Comparison of ENCODE assay signal across 14 cellular contexts in genomic region chr3:52171577-52172261, GRCh38. TPM values are rescaled to one million over a fixed set of nuclear protein-coding genes. Genes with fewer than 3 reads are reported as not detected.
DNase-seq lines count a peak whose midpoint lies in the region; FAIRE-seq and TF ChIP-seq lines count a peak whose summit lies in the region.
"Had no signal": no experiment of that assay in that cellular context is flagged by ENCODE, and none has a peak within 500 bp of the region (broad histone marks: within the 10 kb centered on the region; RNA-seq: fewer than 3 reads in every experiment).

No MANE protein-coding gene starts in this region.

- H3K36me3 ChIP-seq in adipocyte (ENCODE audit: control insufficient read depth, insufficient read depth, low read length, severe bottlenecking), result no peaks in the 10 kb centered on the region
- H3K36me3 ChIP-seq: gastrocnemius medialis, left lung had no signal

- no peak overlapping the region for H3K9ac ChIP-seq in adipocyte (ENCODE audit: low read length)

- in situ Hi-C loops in GM13976 (cut with MboI; ENCODE audit: low sequenced_read_pairs, unreplicated experiment), result no loop called here

- TF ChIP-seq CTCF in GM13976 (IDR thresholded peaks at IDR 0.05; ENCODE audit: borderline replicate concordance, control extremely low read depth, extremely low read depth, insufficient read depth, missing control alignments), result no peak

- peaks cover 7% of the 10 kb centered on the region for H3K4me1 Mint-ChIP-seq in activated T-helper 1 cell treated with anti-CD3 and anti-CD28 coated beads, Interleukin-12 subunit alpha, Interleukin-12 subunit beta, Interleukin-2, Interleukin-4 antibody, amounts not matched to agents 30 ng/mL and 10 ng/mL and 1 ng/mL, durations not matched to agents 14 hours and 24 hours and 36 hours (ENCODE audit: low read depth)

- no peaks in the 10 kb centered on the region for H3K36me3 Mint-ChIP-seq in activated T-helper 1 cell treated with anti-CD3 and anti-CD28 coated beads, Interleukin-12 subunit alpha, Interleukin-12 subunit beta, Interleukin-2, Interleukin-4 antibody, amounts not matched to agents 30 ng/mL and 10 ng/mL and 1 ng/mL, durations not matched to agents 14 hours and 24 hours and 36 hours (ENCODE audit: low read depth)

- H3K9me3 Mint-ChIP-seq in activated T-helper 1 cell treated with anti-CD3 and anti-CD28 coated beads, Interleukin-12 subunit alpha, Interleukin-12 subunit beta, Interleukin-2, Interleukin-4 antibody, amounts not matched to agents 30 ng/mL and 10 ng/mL and 1 ng/mL, durations not matched to agents 14 hours and 24 hours and 36 hours, result no peaks in the 10 kb centered on the region
- H3K9me3 Mint-ChIP-seq: activated T-cell treated with anti-CD3 and anti-CD28 coated beads, Interleukin-2, amount 50 U/mL, for 24 hours had no signal

- DNase-seq in A172 (ENCODE audit: low spot score), result peak; percentile 73
- peak; percentile 39 for DNase-seq in HTR-8/SVneo (ENCODE audit: insufficient read length, low spot score)
- peak; percentile 68 for DNase-seq in adipocyte (ENCODE audit: low read depth)
- peak; percentile 76 for DNase-seq in iris pigment epithelial cell (ENCODE audit: low read depth)
- no peak for DNase-seq in activated T-helper 1 cell treated with anti-CD3 and anti-CD28 coated beads, Interleukin-12 subunit alpha, Interleukin-12 subunit beta, Interleukin-2, Interleukin-4 antibody, amounts not matched to agents 30 ng/mL and 10 ng/mL and 1 ng/mL, durations not matched to agents 14 hours and 24 hours and 36 hours (ENCODE audit: low spot score)
- DNase-seq in activated CD8-positive, alpha-beta memory T cell treated with anti-CD3 and anti-CD28 coated beads for 24 hours, result no peak
- no peak for DNase-seq in GM13976 (ENCODE audit: low spot score)
- DNase-seq in cortex of kidney (lab: John Stamatoyannopoulos, UW), result no peak
- DNase-seq: activated T-cell treated with anti-CD3 and anti-CD28 coated beads, Interleukin-2, amount 50 U/mL, for 24 hours; AML-193; central memory CD4-positive, alpha-beta T cell; gastrocnemius medialis; left lung; NCI-H1930 had no signal

- no peaks in the 10 kb centered on the region for H3K27me3 ChIP-seq in adipocyte (replicated peaks; ENCODE audit: control insufficient read depth, insufficient read depth, low read length)
- H3K27me3 ChIP-seq: gastrocnemius medialis, left lung had no signal

- H3K4me3 Mint-ChIP-seq in activated T-helper 1 cell treated with anti-CD3 and anti-CD28 coated beads, Interleukin-12 subunit alpha, Interleukin-12 subunit beta, Interleukin-2, Interleukin-4 antibody, amounts not matched to agents 30 ng/mL and 10 ng/mL and 1 ng/mL, durations not matched to agents 14 hours and 24 hours and 36 hours, result no peak overlapping the region
- H3K4me3 Mint-ChIP-seq: activated T-cell treated with anti-CD3 and anti-CD28 coated beads, Interleukin-2, amount 50 U/mL, for 24 hours had no signal

- peak; percentile 78 for FAIRE-seq in HTR-8/SVneo (lab: Jason Lieb, UNC)

- peaks cover 13% of the 10 kb centered on the region for H3K4me1 ChIP-seq in adipocyte (ENCODE audit: control insufficient read depth, insufficient read depth, low read length)
- H3K4me1 ChIP-seq: gastrocnemius medialis, left lung had no signal

- H3K9me3 ChIP-seq in adipocyte (ENCODE audit: control insufficient read depth, low read length), result no peaks in the 10 kb centered on the region
- H3K9me3 ChIP-seq: gastrocnemius medialis, left lung had no signal

- no peak overlapping the region for H3K4me3 ChIP-seq in adipocyte (ENCODE audit: low read length)
- H3K4me3 ChIP-seq: gastrocnemius medialis, left lung had no signal

- peaks cover 6% of the 10 kb centered on the region for H3K27me3 Mint-ChIP-seq in activated T-helper 1 cell treated with anti-CD3 and anti-CD28 coated beads, Interleukin-12 subunit alpha, Interleukin-12 subunit beta, Interleukin-2, Interleukin-4 antibody, amounts not matched to agents 30 ng/mL and 10 ng/mL and 1 ng/mL, durations not matched to agents 14 hours and 24 hours and 36 hours (ENCODE audit: insufficient read depth)
- H3K27me3 Mint-ChIP-seq: activated T-cell treated with anti-CD3 and anti-CD28 coated beads, Interleukin-2, amount 50 U/mL, for 24 hours had no signal

- intact Hi-C loops in activated T-helper 1 cell treated with anti-CD3 and anti-CD28 coated beads, Interleukin-12 subunit alpha, Interleukin-12 subunit beta, Interleukin-2, Interleukin-4 antibody, amounts not matched to agents 30 ng/mL and 10 ng/mL and 1 ng/mL, durations not matched to agents 14 hours and 24 hours and 36 hours (cut with micrococcal nuclease), result no loop called here

- H3K27ac Mint-ChIP-seq in activated T-helper 1 cell treated with anti-CD3 and anti-CD28 coated beads, Interleukin-12 subunit alpha, Interleukin-12 subunit beta, Interleukin-2, Interleukin-4 antibody, amounts not matched to agents 30 ng/mL and 10 ng/mL and 1 ng/mL, durations not matched to agents 14 hours and 24 hours and 36 hours, result no peak overlapping the region
- H3K27ac Mint-ChIP-seq: activated T-cell treated with anti-CD3 and anti-CD28 coated beads, Interleukin-2, amount 50 U/mL, for 24 hours had no signal

RNA-seq across cellular contexts. Expression of gene POC1A, which starts 17.5 kb away (rescaled TPM):
- 16.5 and 19.0 TPM in 2 replicates for total RNA-seq in A172 (2014; rRNA removed; shearing (Covaris generic))
- 20.3 and 24.9 TPM in 2 replicates for total RNA-seq in activated T-helper 1 cell treated with anti-CD3 and anti-CD28 coated beads, Interleukin-12 subunit alpha, Interleukin-12 subunit beta, Interleukin-2, Interleukin-4 antibody, amounts not matched to agents 30 ng/mL and 10 ng/mL and 1 ng/mL, durations not matched to agents 14 hours and 24 hours and 36 hours

RNA-seq across cellular contexts. Expression of gene ALAS1, which starts 26.2 kb away (rescaled TPM):
- 60.1 and 66.9 TPM in 2 replicates for total RNA-seq in A172 (2014; rRNA removed; shearing (Covaris generic))
- 105 and 110 TPM in 2 replicates for total RNA-seq in activated T-helper 1 cell treated with anti-CD3 and anti-CD28 coated beads, Interleukin-12 subunit alpha, Interleukin-12 subunit beta, Interleukin-2, Interleukin-4 antibody, amounts not matched to agents 30 ng/mL and 10 ng/mL and 1 ng/mL, durations not matched to agents 14 hours and 24 hours and 36 hours

RNA-seq across cellular contexts. Expression of gene TLR9, which starts 53.7 kb away (rescaled TPM):
- total RNA-seq in A172 (2014; rRNA removed; shearing (Covaris generic)), result not detected in 2 replicates
- 0.47 TPM in 1 of 2 replicates, not detected in the other for total RNA-seq in activated T-helper 1 cell treated with anti-CD3 and anti-CD28 coated beads, Interleukin-12 subunit alpha, Interleukin-12 subunit beta, Interleukin-2, Interleukin-4 antibody, amounts not matched to agents 30 ng/mL and 10 ng/mL and 1 ng/mL, durations not matched to agents 14 hours and 24 hours and 36 hours

Comparison
In these comparisons a context has a peak if more than half of its experiments do, and no peak if none do; other contexts are left out.
1. DNase-seq: peak in A172 (single experiment), HTR-8/SVneo (single experiment), adipocyte (single experiment) and iris pigment epithelial cell (single experiment); none in activated T-helper 1 cell treated with anti-CD3 and anti-CD28 coated beads, Interleukin-12 subunit alpha, Interleukin-12 subunit beta, Interleukin-2, Interleukin-4 antibody, amounts not matched to agents 30 ng/mL and 10 ng/mL and 1 ng/mL, durations not matched to agents 14 hours and 24 hours and 36 hours (single experiment), activated CD8-positive, alpha-beta memory T cell treated with anti-CD3 and anti-CD28 coated beads for 24 hours (single experiment), GM13976 (single experiment) and cortex of kidney (single experiment).